16 cellular contexts compared by ENCODE assay signal in the genomic region with DNA sequence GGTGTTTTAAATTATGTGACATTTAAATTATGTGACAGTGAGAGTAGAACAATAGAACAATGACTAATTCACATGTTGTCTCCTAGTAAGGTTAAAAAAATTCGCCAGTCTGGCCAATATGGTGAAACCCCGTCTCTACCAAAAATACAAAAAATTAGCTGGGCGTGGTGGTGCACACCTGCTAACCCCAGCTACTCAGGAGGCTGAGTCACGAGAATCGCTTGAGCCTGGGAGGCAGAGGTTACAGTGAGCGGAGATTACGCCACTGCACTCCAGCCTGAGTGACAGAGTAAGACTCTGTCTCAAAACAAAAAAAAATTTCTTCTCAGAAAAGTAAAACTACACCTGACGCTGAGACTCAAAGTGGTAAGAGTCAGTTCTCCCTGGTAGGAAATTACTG. TPM values are rescaled to one million over a fixed set of nuclear protein-coding genes. Genes with fewer than 3 reads are reported as not detected.
DNase-seq lines count a peak whose midpoint lies in the region; ATAC-seq and TF ChIP-seq lines count a peak whose summit lies in the region.
"Had no signal": no experiment of that assay in that cellular context is flagged by ENCODE, and none has a peak within 500 bp of the region (broad histone marks: within the 10 kb centered on the region; RNA-seq: fewer than 3 reads in every experiment).

No MANE protein-coding gene starts in this region.

- no peak overlapping the region for H3K27ac ChIP-seq in endodermal cell (ENCODE audit: low read depth, low read length)
- peak overlapping the region; percentile 24 for H3K27ac ChIP-seq in upper lobe of right lung
- no peak overlapping the region for H3K27ac ChIP-seq in transverse colon
- H3K27ac ChIP-seq: stomach had no signal

- H3K27me3 ChIP-seq in endodermal cell (ENCODE audit: control insufficient read depth, insufficient read depth, low read length, poor library complexity, severe bottlenecking), result no peaks in the 10 kb centered on the region
- H3K27me3 ChIP-seq in upper lobe of right lung, result no peaks in the 10 kb centered on the region
- no peaks in the 10 kb centered on the region for H3K27me3 ChIP-seq in transverse colon
- H3K27me3 ChIP-seq: BE2C, stomach had no signal

- no peak for ATAC-seq in T-cell (replicated peaks in 1 of 4)
- no peak for ATAC-seq in upper lobe of right lung

- in situ Hi-C loops in transverse colon (cut with MboI; ENCODE audit: low pct_ligation_motif_present in 1 of 4, low pct_unique_long_range_greater_than_20kb in 1 of 4, low sequenced_read_pairs in 3 of 4), result no loop called here

- H3K9me3 Mint-ChIP-seq in T-cell, result no peaks in the 10 kb centered on the region
- no peaks in the 10 kb centered on the region for H3K9me3 Mint-ChIP-seq in endodermal cell

- 89 to 96% methylated on average over 8 of the region's 8 CpGs for WGBS in endodermal cell (ENCODE audit: insufficient coverage in 1 of 2, insufficient read length in 1 of 2), 2 experiments
- 86 to 90% methylated on average over 8 of the region's 8 CpGs for WGBS in transverse colon (ENCODE audit: low coverage in 1 of 2), 2 donors

- H3K4me3 ChIP-seq in endodermal cell (ENCODE audit: low read length) (no peak overlapping the region), upper lobe of right lung (no peak overlapping the region), transverse colon (no peak overlapping the region)
- H3K4me3 ChIP-seq: coronary artery, stomach had no signal

- TF ChIP-seq EP300 in transverse colon (IDR thresholded peaks at IDR 0.05; ENCODE audit: low read depth), result no peak

- intact Hi-C loops in upper lobe of right lung (cut with DNase I) (no loop called here), transverse colon (cut with DNase I; ENCODE audit: low total_unique reads) (no loop called here)

- H3K4me3 Mint-ChIP-seq in T-cell (peak overlapping the region in 1 of 3 donors; percentile 91), endodermal cell (no peak overlapping the region)

- H3K9me3 ChIP-seq in endodermal cell (ENCODE audit: control insufficient read depth, low read length) (no peaks in the 10 kb centered on the region), upper lobe of right lung (no peaks in the 10 kb centered on the region), transverse colon (no peaks in the 10 kb centered on the region)
- H3K9me3 ChIP-seq: BE2C, stomach had no signal

- POLR2A ChIA-PET in T-cell (lab: Charles Lee), result interaction anchor here in 1 of 2 donors (0.5 kb wide), 1 partner anchor 33 kb away, joined by 6 read pairs; no protein-coding TSS in a partner anchor

- peak overlapping the region; percentile 49 to 80 for H3K27ac Mint-ChIP-seq in T-cell
- H3K27ac Mint-ChIP-seq in endodermal cell, result peak overlapping the region; percentile 39

- H3K36me3 Mint-ChIP-seq in T-cell (peaks cover 20% of the 10 kb centered on the region), endodermal cell (ENCODE audit: low read depth) (peaks cover 15% of the 10 kb centered on the region)

- H3K4me1 ChIP-seq in endodermal cell (ENCODE audit: control insufficient read depth, insufficient read depth, low read length), result peaks cover 9% of the 10 kb centered on the region
- H3K4me1 ChIP-seq in upper lobe of right lung, result peaks cover 38% of the 10 kb centered on the region
- peaks cover 21 to 60% (median 32%) of the 10 kb centered on the region in 4 donors for H3K4me1 ChIP-seq in transverse colon

- no peak overlapping the region for H3K9ac ChIP-seq in endodermal cell (ENCODE audit: extremely low read depth, low read length, poor library complexity, severe bottlenecking)

- DNase-seq in stimulated activated CD4-positive, alpha-beta T cell treated with anti-CD3 and anti-CD28 coated beads, Interleukin-1b, Interleukin-23, amount 100 ng/mL, for 48 hours, result peak; percentile 15
- DNase-seq in stimulated activated CD4-positive, alpha-beta T cell treated with anti-CD3 and anti-CD28 coated beads, Interleukin-4, amount 100 ng/mL, for 24 hours, result no peak
- no peak for DNase-seq in T-cell
- no peak for DNase-seq in endodermal cell
- DNase-seq in upper lobe of right lung, result peak; percentile 22
- DNase-seq in NCI-H2171 (lab: John Stamatoyannopoulos, UW), result no peak
- DNase-seq in transverse colon, result no peak
- no peak for DNase-seq in HPDE6-E6E7 (ENCODE audit: extremely low spot score)
- DNase-seq: BE2C; MM.1S; NCI-H2081 treated with DMSO at 0.1 percent for 48 hours; NCI-H82; SIG-M5; stimulated activated CD4-positive, alpha-beta T cell treated with anti-CD3 and anti-CD28 coated beads, Interleukin-2, amount 100 ng/mL, for 24 hours; stomach had no signal

- H3K36me3 ChIP-seq in endodermal cell (ENCODE audit: control insufficient read depth, insufficient read depth, low read length) (peaks cover 31% of the 10 kb centered on the region), upper lobe of right lung (peaks cover 24% of the 10 kb centered on the region), transverse colon (no peaks in the 10 kb centered on the region)

- H3K4me1 Mint-ChIP-seq in T-cell (peaks cover 64 to 72% (median 69%) of the 10 kb centered on the region in 3 donors), endodermal cell (peaks cover 25% of the 10 kb centered on the region)

- TF ChIP-seq POLR2A in transverse colon (IDR thresholded peaks at IDR 0.05), result no peak

- no peaks in the 10 kb centered on the region for H3K27me3 Mint-ChIP-seq in T-cell
- no peaks in the 10 kb centered on the region for H3K27me3 Mint-ChIP-seq in endodermal cell (ENCODE audit: insufficient read depth)

- CTCF ChIA-PET in T-cell (lab: Charles Lee), result interaction anchor here in 1 of 2 donors (0.9 to 1.2 kb wide), 2 partner anchors 75 to 179 kb away, joined by 3 read pairs; partner anchors contain the start of genes RNF41 and ZC3H10

- no peak for TF ChIP-seq CTCF in endodermal cell (conservative IDR thresholded peaks at IDR 0.05)
- no peak for TF ChIP-seq CTCF in upper lobe of right lung (IDR thresholded peaks at IDR 0.05)
- TF ChIP-seq CTCF in transverse colon (IDR thresholded peaks at IDR 0.05), result no peak

RNA-seq across cellular contexts. Expression of gene CS, which starts 2.7 kb away (rescaled TPM):
- total RNA-seq in T-cell (100 to 1,000 TPM; 135 to 166 (median 159) TPM), endodermal cell (100 to 1,000 TPM; 134 to 167 TPM), upper lobe of right lung (159 TPM), transverse colon (100 to 1,000 TPM in 3 of 4 donors, 10 to 100 TPM in 1; 92.4 to 297 (median 213) TPM)
- polyA plus RNA-seq in endodermal cell (2013, experiment 1 of 2), result 159 TPM
- 143 TPM for polyA plus RNA-seq in endodermal cell (2013, experiment 2 of 2)

RNA-seq across cellular contexts. Expression of gene CNPY2, which starts 18.4 kb away (rescaled TPM):
- total RNA-seq in T-cell, result 10 to 100 TPM; 52.9 to 92.8 (median 90.8) TPM
- total RNA-seq in endodermal cell, result 100 to 1,000 TPM; 183 to 198 TPM
- 147 TPM for polyA plus RNA-seq in endodermal cell (2013, experiment 1 of 2)
- polyA plus RNA-seq in endodermal cell (2013, experiment 2 of 2), result 135 TPM
- total RNA-seq in upper lobe of right lung, result 101 TPM
- 10 to 100 TPM; 34.0 to 87.2 (median 51.8) TPM for total RNA-seq in transverse colon

RNA-seq across cellular contexts. Expression of gene COQ10A, which starts 30.7 kb away (rescaled TPM):
- total RNA-seq in T-cell, result 10 to 100 TPM; 29.9 to 38.4 (median 31.9) TPM
- 10 to 100 TPM; 20.5 to 23.2 TPM for total RNA-seq in endodermal cell
- 23.1 TPM for polyA plus RNA-seq in endodermal cell (2013, experiment 1 of 2)
- 17.5 TPM for polyA plus RNA-seq in endodermal cell (2013, experiment 2 of 2)
- total RNA-seq in upper lobe of right lung, result 12.0 TPM
- total RNA-seq in transverse colon, result 10 to 100 TPM in 3 of 4 donors, 1 to 10 TPM in 1; 6.7 to 51.5 (median 27.9) TPM

RNA-seq across cellular contexts. Expression of gene PAN2, which starts 36.4 kb away (rescaled TPM):
- total RNA-seq in T-cell, result 100 to 1,000 TPM; 126 to 187 (median 164) TPM
- 10 to 100 TPM; 66.5 to 90.3 TPM for total RNA-seq in endodermal cell
- polyA plus RNA-seq in endodermal cell (2013, experiment 1 of 2), result 69.2 TPM
- polyA plus RNA-seq in endodermal cell (2013, experiment 2 of 2), result 67.1 TPM
- 84.4 TPM for total RNA-seq in upper lobe of right lung
- total RNA-seq in transverse colon, result 100 to 1,000 TPM in 1 of 4 donors, 10 to 100 TPM in 3; 45.2 to 206 (median 58.0) TPM

RNA-seq across cellular contexts. Expression of gene ANKRD52, which starts 39.2 kb away (rescaled TPM):
- 10 to 100 TPM; 35.8 to 51.0 (median 43.1) TPM for total RNA-seq in T-cell
- total RNA-seq in endodermal cell, result 10 to 100 TPM; 39.3 to 54.9 TPM
- 22.7 TPM for polyA plus RNA-seq in endodermal cell (2013, experiment 1 of 2)
- 20.4 TPM for polyA plus RNA-seq in endodermal cell (2013, experiment 2 of 2)
- total RNA-seq in upper lobe of right lung, result 28.0 TPM
- 100 to 1,000 TPM in 1 of 4 donors, 10 to 100 TPM in 3; 28.4 to 120 (median 40.0) TPM for total RNA-seq in transverse colon

Comparison
In these comparisons a context has a peak if more than half of its experiments do, and no peak if none do; other contexts are left out.
1. DNase-seq: peak in stimulated activated CD4-positive, alpha-beta T cell treated with anti-CD3 and anti-CD28 coated beads, Interleukin-1b, Interleukin-23, amount 100 ng/mL, for 48 hours (single experiment) and upper lobe of right lung (single experiment); none in stimulated activated CD4-positive, alpha-beta T cell treated with anti-CD3 and anti-CD28 coated beads, Interleukin-4, amount 100 ng/mL, for 24 hours (single experiment), T-cell (0 of 34), endodermal cell (single experiment), NCI-H2171 (single experiment), transverse colon (single experiment) and HPDE6-E6E7 (single experiment).